11 cellular contexts compared by ENCODE assay signal in the genomic region with DNA sequence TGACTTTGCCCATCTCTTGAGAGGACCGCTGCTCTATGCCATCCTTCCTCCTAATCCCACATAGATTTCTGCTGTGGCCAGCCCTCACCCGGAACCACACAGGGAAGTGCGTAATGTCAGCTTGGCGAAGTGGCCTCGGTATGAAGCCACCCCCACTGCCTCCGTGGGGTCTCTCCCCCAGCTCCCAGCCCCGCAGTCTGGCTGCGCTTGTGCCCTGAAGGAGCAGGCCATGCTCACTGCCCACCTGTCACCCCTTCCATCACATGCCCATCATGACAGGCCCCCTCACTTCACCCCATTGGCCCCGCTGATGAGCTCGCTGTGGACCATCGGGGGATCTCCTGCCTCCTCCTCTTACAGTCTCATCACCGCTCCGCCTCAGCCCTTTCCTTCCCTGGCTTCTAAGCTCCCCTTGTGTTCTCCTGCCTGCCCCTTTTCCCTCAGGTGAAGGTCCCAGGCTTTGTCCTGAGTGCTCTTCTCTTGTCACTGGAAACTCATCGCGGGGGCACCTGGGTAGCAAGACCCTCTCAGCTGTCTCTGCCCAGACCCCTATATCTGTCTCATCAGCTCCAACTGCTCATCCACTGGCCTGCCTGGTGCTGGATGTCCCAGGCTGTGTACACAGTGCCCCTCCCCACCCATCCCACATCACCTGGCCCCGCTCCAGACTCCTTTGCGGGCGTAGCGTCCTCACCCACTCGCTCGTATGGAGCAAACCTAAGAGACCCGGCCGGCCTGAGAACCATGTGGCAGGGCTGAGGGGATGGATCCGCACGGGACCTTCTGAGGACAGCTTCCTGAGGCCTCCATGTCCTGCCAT.
"Had no signal": no experiment of that assay in that cellular context is flagged by ENCODE, and none has a peak within 500 bp of the region (broad histone marks: within the 10 kb centered on the region; RNA-seq: fewer than 3 reads in every experiment).

No MANE protein-coding gene starts in this region.

- H3K4me1 Mint-ChIP-seq: T-cell had no signal

- H3K36me3 ChIP-seq: colonic mucosa, gastrocnemius medialis, ovary, vagina had no signal

- H3K27me3 ChIP-seq: colonic mucosa, gastrocnemius medialis, hepatocyte, ovary, vagina had no signal

- DNase-seq: activated CD8-positive, alpha-beta memory T cell treated with anti-CD3 and anti-CD28 coated beads, Interleukin-2, amount 50 U/mL, for 48 hours; activated CD8-positive, alpha-beta T cell treated with anti-CD3 and anti-CD28 coated beads, Interleukin-2, amount 10 ng/mL, durations not matched to agents 7 days and 5 days; colonic mucosa; gastrocnemius medialis; T-cell; T1000 had no signal

- H3K9me3 ChIP-seq: colonic mucosa, gastrocnemius medialis, ovary, vagina had no signal

- H3K36me3 Mint-ChIP-seq: T-cell had no signal

- H3K27ac ChIP-seq: colonic mucosa, gastrocnemius medialis, hepatocyte, vagina had no signal

- H3K4me3 ChIP-seq: colonic mucosa, gastrocnemius medialis, hepatocyte, ovary, skin epidermis, vagina had no signal

- H3K9me3 Mint-ChIP-seq: nephron, T-cell had no signal

- H3K4me1 ChIP-seq: colonic mucosa, gastrocnemius medialis had no signal

- H3K27ac Mint-ChIP-seq: activated CD8-positive, alpha-beta T cell treated with anti-CD3 and anti-CD28 coated beads, Interleukin-2, amount 10 ng/mL, durations not matched to agents 7 days and 5 days; T-cell had no signal

- ATAC-seq: activated CD8-positive, alpha-beta T cell treated with anti-CD3 and anti-CD28 coated beads, Interleukin-2, amount 10 ng/mL, durations not matched to agents 7 days and 5 days; gastrocnemius medialis; T-cell had no signal

- H3K4me3 Mint-ChIP-seq: activated CD8-positive, alpha-beta T cell treated with anti-CD3 and anti-CD28 coated beads, Interleukin-2, amount 10 ng/mL, durations not matched to agents 7 days and 5 days; nephron; T-cell had no signal
